In the genomic region with DNA sequence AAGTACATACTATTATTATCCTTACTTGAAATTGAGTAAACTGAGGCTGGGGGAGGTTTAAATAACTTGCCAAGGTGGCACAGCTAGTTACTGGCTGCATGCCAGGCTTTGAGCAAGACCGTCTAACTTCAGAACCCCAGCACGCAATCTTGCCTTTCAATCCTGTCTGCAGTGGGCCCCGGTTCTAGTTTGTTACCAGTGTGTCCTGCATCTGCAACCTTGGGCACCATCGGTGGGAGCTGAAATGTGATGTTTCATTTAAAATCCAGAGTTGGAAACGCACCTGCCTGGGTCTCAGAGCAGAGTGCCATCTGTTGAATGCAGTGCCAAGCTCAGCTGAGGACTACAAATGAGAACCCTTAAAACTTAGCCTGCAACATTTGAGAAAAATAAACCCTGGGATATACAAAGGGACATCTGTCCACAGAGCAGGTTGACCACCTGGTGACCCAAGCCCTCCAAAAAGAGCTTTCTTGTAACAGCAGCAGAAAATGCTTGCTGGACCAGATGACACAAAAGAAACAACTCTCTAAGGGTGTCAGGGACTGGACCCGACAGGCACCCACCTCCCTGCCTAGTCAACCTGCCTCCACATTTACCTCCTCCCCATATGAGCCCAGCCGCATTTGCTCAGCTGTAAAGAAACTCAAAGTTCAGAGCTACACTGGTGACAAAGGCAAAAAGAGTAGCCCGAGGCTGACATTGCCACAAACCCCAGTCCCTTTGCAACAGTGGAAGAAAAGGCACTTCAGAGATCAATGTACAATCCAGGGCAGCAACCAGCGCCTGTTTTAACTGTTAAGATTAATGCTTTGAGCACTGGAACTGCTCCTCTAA, we compare ENCODE assay signal across 7 cellular contexts. TPM values are rescaled to one million over a fixed set of nuclear protein-coding genes. Genes with fewer than 3 reads are reported as not detected.
DNase-seq lines count a peak whose midpoint lies in the region; ATAC-seq, FAIRE-seq and TF ChIP-seq lines count a peak whose summit lies in the region.

No MANE protein-coding gene starts in this region.

- H3K4me3 ChIP-seq in HUES6 (ENCODE audit: low read depth, low read length) (peak overlapping the region; percentile 75), adrenal gland (peak overlapping the region in 1 of 4 donors; percentile 65)

- POLR2A ChIA-PET in activated CD4-positive, alpha-beta memory T cell treated with anti-CD3 and anti-CD28 coated beads, Interleukin-2, amount 10 ng/mL, durations not matched to agents 7 days and 5 days (lab: Charles Lee) = interaction anchor here (0.6 to 2.3 kb wide), 5 partner anchors 81 to 283 kb away, joined by 3 to 10 read pairs (median 5); no protein-coding TSS in a partner anchor

- no peak for DNase-seq in activated CD4-positive, alpha-beta memory T cell treated with anti-CD3 and anti-CD28 coated beads, Interleukin-2, amount 10 ng/mL, durations not matched to agents 7 days and 5 days
- DNase-seq in left lobe of liver (ENCODE audit: low spot score) (no peak), adrenal gland (no peak), NCI-H2196 (lab: John Stamatoyannopoulos, UW; ENCODE audit: unreplicated experiment) (no peak), RCC 7860 (ENCODE audit: low spot score) (no peak)

- no peaks in the 10 kb centered on the region for H3K9me3 Mint-ChIP-seq in activated CD4-positive, alpha-beta memory T cell treated with anti-CD3 and anti-CD28 coated beads, Interleukin-2, amount 10 ng/mL, durations not matched to agents 7 days and 5 days
- no peaks in the 10 kb centered on the region for H3K9me3 Mint-ChIP-seq in stimulated activated memory B cell treated with anti-CD40 and anti-IgM and Interleukin-4, amounts not matched to agents 10 μg/mL and 1 μg/mL and 100 μg/mL, for 72 hours

- ATAC-seq in left lobe of liver = peak; percentile 4
- ATAC-seq in stimulated activated memory B cell treated with anti-CD40 and anti-IgM and Interleukin-4, amounts not matched to agents 10 μg/mL and 1 μg/mL and 100 μg/mL, for 72 hours = no peak

- H3K27me3 Mint-ChIP-seq in activated CD4-positive, alpha-beta memory T cell treated with anti-CD3 and anti-CD28 coated beads, Interleukin-2, amount 10 ng/mL, durations not matched to agents 7 days and 5 days = peaks cover 72% of the 10 kb centered on the region
- peaks cover 76% of the 10 kb centered on the region for H3K27me3 Mint-ChIP-seq in stimulated activated memory B cell treated with anti-CD40 and anti-IgM and Interleukin-4, amounts not matched to agents 10 μg/mL and 1 μg/mL and 100 μg/mL, for 72 hours

- no peak overlapping the region for H3K27ac ChIP-seq in HUES6 (ENCODE audit: low read depth, low read length)
- peak overlapping the region in 2 of 5 donors; percentile 38 to 72 for H3K27ac ChIP-seq in adrenal gland

- H3K4me1 ChIP-seq in HUES6 (ENCODE audit: control insufficient read depth, insufficient read depth, low read length) = peaks cover 21% of the 10 kb centered on the region; the same call in 1 of the 2 replicates
- H3K4me1 ChIP-seq in adrenal gland (replicated peaks in 1 of 2) = peaks cover 7 to 56% of the 10 kb centered on the region in 2 donors

- H3K27me3 ChIP-seq in HUES6 (ENCODE audit: control insufficient read depth, insufficient read depth, low read length) (peaks cover 32% of the 10 kb centered on the region; the same call in 1 of the 2 replicates), adrenal gland (no peaks in the 10 kb centered on the region)

- H3K9me3 ChIP-seq in HUES6 (ENCODE audit: control insufficient read depth, insufficient read depth, low read depth, low read length) (no peaks in the 10 kb centered on the region), adrenal gland (replicated peaks in 1 of 3) (no peaks in the 10 kb centered on the region)

- no peaks in the 10 kb centered on the region for H3K36me3 ChIP-seq in HUES6 (ENCODE audit: control insufficient read depth, insufficient read depth, low read length)
- H3K36me3 ChIP-seq in adrenal gland (replicated peaks in 1 of 2) = no peaks in the 10 kb centered on the region

- no peak for FAIRE-seq in RCC 7860 (lab: Jason Lieb, UNC)

- TF ChIP-seq CTCF in adrenal gland (IDR thresholded peaks at IDR 0.05) = no peak

- H3K36me3 Mint-ChIP-seq in activated CD4-positive, alpha-beta memory T cell treated with anti-CD3 and anti-CD28 coated beads, Interleukin-2, amount 10 ng/mL, durations not matched to agents 7 days and 5 days (ENCODE audit: low read depth) = no peaks in the 10 kb centered on the region
- H3K36me3 Mint-ChIP-seq in stimulated activated memory B cell treated with anti-CD40 and anti-IgM and Interleukin-4, amounts not matched to agents 10 μg/mL and 1 μg/mL and 100 μg/mL, for 72 hours = no peaks in the 10 kb centered on the region

- 67 to 80% (median 71%) methylated on average over 9 of the region's 9 CpGs for WGBS in adrenal gland, 4 donors

- no peak for TF ChIP-seq POLR2A in adrenal gland (IDR thresholded peaks at IDR 0.05)

- intact Hi-C loops in adrenal gland (cut with DNase I) = no loop called here

- H3K4me1 Mint-ChIP-seq in activated CD4-positive, alpha-beta memory T cell treated with anti-CD3 and anti-CD28 coated beads, Interleukin-2, amount 10 ng/mL, durations not matched to agents 7 days and 5 days = peaks cover 18% of the 10 kb centered on the region
- H3K4me1 Mint-ChIP-seq in stimulated activated memory B cell treated with anti-CD40 and anti-IgM and Interleukin-4, amounts not matched to agents 10 μg/mL and 1 μg/mL and 100 μg/mL, for 72 hours = peaks cover 10% of the 10 kb centered on the region

- H3K27ac Mint-ChIP-seq in activated CD4-positive, alpha-beta memory T cell treated with anti-CD3 and anti-CD28 coated beads, Interleukin-2, amount 10 ng/mL, durations not matched to agents 7 days and 5 days = no peak overlapping the region
- H3K27ac Mint-ChIP-seq in stimulated activated memory B cell treated with anti-CD40 and anti-IgM and Interleukin-4, amounts not matched to agents 10 μg/mL and 1 μg/mL and 100 μg/mL, for 72 hours = no peak overlapping the region

- peak overlapping the region; percentile 75 for H3K4me3 Mint-ChIP-seq in activated CD4-positive, alpha-beta memory T cell treated with anti-CD3 and anti-CD28 coated beads, Interleukin-2, amount 10 ng/mL, durations not matched to agents 7 days and 5 days
- peak overlapping the region; percentile 71 for H3K4me3 Mint-ChIP-seq in stimulated activated memory B cell treated with anti-CD40 and anti-IgM and Interleukin-4, amounts not matched to agents 10 μg/mL and 1 μg/mL and 100 μg/mL, for 72 hours

- peak overlapping the region; percentile 79 for H3K9ac ChIP-seq in HUES6 (ENCODE audit: low read length)

- CTCF ChIA-PET in activated CD4-positive, alpha-beta memory T cell treated with anti-CD3 and anti-CD28 coated beads, Interleukin-2, amount 10 ng/mL, durations not matched to agents 7 days and 5 days (lab: Charles Lee) = interaction anchor here (0.8 to 5.3 kb wide), 14 partner anchors 15 to 157 kb away, joined by 3 to 45 read pairs (median 4); no protein-coding TSS in a partner anchor

RNA-seq across cellular contexts. Expression of a gene that starts 1.7 kb away (rescaled TPM):
- 10 to 100 TPM; 16.5 to 17.9 TPM for total RNA-seq in activated CD4-positive, alpha-beta memory T cell treated with anti-CD3 and anti-CD28 coated beads, Interleukin-2, amount 10 ng/mL, durations not matched to agents 7 days and 5 days
- 43.5 TPM for total RNA-seq in left lobe of liver
- total RNA-seq in adrenal gland = 10 to 100 TPM; 14.6 to 34.5 (median 20.1) TPM
- 10 to 100 TPM; 10.4 to 19.2 (median 10.5) TPM for polyA plus RNA-seq in adrenal gland
